Comparison of ENCODE assay signal across 27 cellular contexts in genomic region chr10:102414749-102415148, GRCh38. TPM values are rescaled to one million over a fixed set of nuclear protein-coding genes. Genes with fewer than 3 reads are reported as not detected.
"Had no signal": no experiment of that assay in that cellular context is flagged by ENCODE, and none has a peak within 500 bp of the region (broad histone marks: within the 10 kb centered on the region; RNA-seq: fewer than 3 reads in every experiment).

No MANE protein-coding gene starts in this region.

- H3K9me3 ChIP-seq: esophagus squamous epithelium, ovary, right lobe of liver, upper lobe of right lung had no signal

- H3K27ac ChIP-seq: epithelial cell of prostate, esophagus squamous epithelium, ovary, right lobe of liver, skin epidermis, upper lobe of right lung had no signal

- H3K36me3 ChIP-seq: esophagus squamous epithelium, ovary, right lobe of liver, upper lobe of right lung had no signal

- H3K36me3 Mint-ChIP-seq: activated naive CD4-positive, alpha-beta T cell treated with anti-CD3 and anti-CD28 coated beads, Interleukin-2, amount 50 U/mL, for 72 hours; natural killer cell had no signal

- H3K9me3 Mint-ChIP-seq: activated B cell treated with CpG ODN at 0.5 μM for 24 hours; activated naive CD4-positive, alpha-beta T cell treated with anti-CD3 and anti-CD28 coated beads, Interleukin-2, amount 50 U/mL, for 72 hours; activated T-cell treated with anti-CD3 and anti-CD28 coated beads, Interleukin-2, amount 50 U/mL, for 72 hours; central memory CD8-positive, alpha-beta T cell; natural killer cell; stimulated activated naive CD8-positive, alpha-beta T cell treated with anti-CD3 and anti-CD28 coated beads, Interleukin-15, Interleukin-2, amounts not matched to agents 100 ng/mL and 50 ng/mL, for 24 hours had no signal

- H3K4me3 Mint-ChIP-seq: activated B cell treated with CpG ODN at 0.5 μM for 24 hours; activated T-cell treated with anti-CD3 and anti-CD28 coated beads, Interleukin-2, amount 50 U/mL, for 72 hours; central memory CD8-positive, alpha-beta T cell; natural killer cell; stimulated activated naive CD8-positive, alpha-beta T cell treated with anti-CD3 and anti-CD28 coated beads, Interleukin-15, Interleukin-2, amounts not matched to agents 100 ng/mL and 50 ng/mL, for 24 hours; T-helper 17 cell had no signal

- DNase-seq: activated naive CD4-positive, alpha-beta T cell; activated T-cell treated with anti-CD3 and anti-CD28 coated beads for 4 hours; activated T-cell treated with anti-CD3 and anti-CD28 coated beads, Interleukin-2, amount 50 U/mL, for 72 hours; dermis blood vessel endothelial cell; effector CD8-positive, alpha-beta T cell; esophagus squamous epithelium; foreskin melanocyte; mesendoderm; natural killer cell; ovary; right lobe of liver; stimulated activated CD4-positive, alpha-beta T cell treated with anti-CD3 and anti-CD28 coated beads, Interleukin-12 subunit alpha, Interleukin-12 subunit beta, amount 100 ng/mL, for 4 hours; stimulated activated CD4-positive, alpha-beta T cell treated with anti-CD3 and anti-CD28 coated beads, Interleukin-4, amount 100 ng/mL, for 1 hour; T-helper 17 cell; T1000; upper lobe of right lung had no signal

- H3K27me3 ChIP-seq: ovary had no signal

- H3K27ac Mint-ChIP-seq: activated B cell treated with CpG ODN at 0.5 μM for 24 hours; activated naive CD4-positive, alpha-beta T cell treated with anti-CD3 and anti-CD28 coated beads, Interleukin-2, amount 50 U/mL, for 72 hours; activated T-cell treated with anti-CD3 and anti-CD28 coated beads, Interleukin-2, amount 50 U/mL, for 72 hours; natural killer cell; progenitor cell of endocrine pancreas; stimulated activated naive CD8-positive, alpha-beta T cell treated with anti-CD3 and anti-CD28 coated beads, Interleukin-15, Interleukin-2, amounts not matched to agents 100 ng/mL and 50 ng/mL, for 24 hours had no signal

- ATAC-seq: activated naive CD4-positive, alpha-beta T cell treated with anti-CD3 and anti-CD28 coated beads, Interleukin-2, amount 50 U/mL, for 72 hours; activated T-cell treated with anti-CD3 and anti-CD28 coated beads, Interleukin-2, amount 50 U/mL, for 72 hours; left lobe of liver; natural killer cell; T-helper 17 cell; upper lobe of right lung had no signal

- H3K4me3 ChIP-seq: esophagus squamous epithelium, lung, ovary, right lobe of liver, skin epidermis, upper lobe of right lung had no signal

RNA-seq across cellular contexts. Expression of gene C10orf95, which starts 36.6 kb away (rescaled TPM):
- total RNA-seq: dermis blood vessel endothelial cell, glomerular endothelial cell, left lobe of liver, right lobe of liver, subcutaneous adipose tissue had no signal
